Comparison of ENCODE assay signal across 23 cellular contexts in the genomic region with DNA sequence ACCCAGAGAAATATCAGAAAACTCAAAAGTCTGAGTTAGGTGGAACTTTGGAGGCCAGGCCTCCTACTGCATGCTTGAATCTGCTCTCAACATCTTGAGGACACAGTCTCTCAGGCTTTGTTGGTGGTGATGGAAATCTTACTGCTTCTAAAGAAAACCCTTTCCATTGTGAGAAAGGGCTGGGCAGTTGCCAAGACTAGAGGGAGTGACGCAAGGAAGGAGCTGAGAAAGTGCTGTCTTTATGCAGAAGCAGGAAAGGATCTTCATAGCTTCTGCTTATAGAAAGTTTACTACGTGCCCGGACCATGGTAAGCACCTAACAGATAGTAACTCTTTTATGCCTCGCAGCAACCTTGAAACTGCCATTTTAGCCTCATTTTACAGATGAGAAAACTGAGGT. TPM values are rescaled to one million over a fixed set of nuclear protein-coding genes. Genes with fewer than 3 reads are reported as not detected.
"Had no signal": no experiment of that assay in that cellular context is flagged by ENCODE, and none has a peak within 500 bp of the region (broad histone marks: within the 10 kb centered on the region; RNA-seq: fewer than 3 reads in every experiment).

No MANE protein-coding gene starts in this region.

- H3K36me3 ChIP-seq: heart left ventricle, left ventricle myocardium inferior, neutrophil, sigmoid colon, stomach, upper lobe of right lung had no signal

- H3K4me3 ChIP-seq: dorsolateral prefrontal cortex, heart left ventricle, left ventricle myocardium inferior, mucosa of descending colon, sigmoid colon, stomach, testis, upper lobe of right lung had no signal

- H3K9me3 ChIP-seq: mucosa of descending colon, neutrophil, testis, upper lobe of right lung had no signal

- H3K4me1 Mint-ChIP-seq: activated naive CD8-positive, alpha-beta T cell treated with anti-CD3 and anti-CD28 coated beads for 36 hours; activated T-helper 17 cell treated with anti-CD3 and anti-CD28 coated beads, Interleukin-2, amount 50 U/mL, for 72 hours; stimulated activated effector memory CD8-positive, alpha-beta T cell treated with anti-CD3 and anti-CD28 coated beads, Interleukin-12 subunit alpha, Interleukin-12 subunit beta, amount 100 ng/mL, for 72 hours had no signal

- H3K36me3 Mint-ChIP-seq: activated naive CD8-positive, alpha-beta T cell treated with anti-CD3 and anti-CD28 coated beads for 36 hours; stimulated activated effector memory CD8-positive, alpha-beta T cell treated with anti-CD3 and anti-CD28 coated beads, Interleukin-12 subunit alpha, Interleukin-12 subunit beta, amount 100 ng/mL, for 72 hours had no signal

- H3K4me3 Mint-ChIP-seq: activated CD4-positive, alpha-beta T cell treated with anti-CD3 and anti-CD28 coated beads for 36 hours; activated naive CD8-positive, alpha-beta T cell treated with anti-CD3 and anti-CD28 coated beads for 36 hours; activated T-helper 17 cell treated with anti-CD3 and anti-CD28 coated beads, Interleukin-2, amount 50 U/mL, for 72 hours; endodermal cell; naive thymus-derived CD8-positive, alpha-beta T cell; stimulated activated effector memory CD8-positive, alpha-beta T cell treated with anti-CD3 and anti-CD28 coated beads, Interleukin-12 subunit alpha, Interleukin-12 subunit beta, amount 100 ng/mL, for 72 hours; WTC11 had no signal

- H3K27ac Mint-ChIP-seq: activated CD4-positive, alpha-beta T cell treated with anti-CD3 and anti-CD28 coated beads for 36 hours; activated naive CD8-positive, alpha-beta T cell treated with anti-CD3 and anti-CD28 coated beads for 36 hours; activated T-helper 17 cell treated with anti-CD3 and anti-CD28 coated beads, Interleukin-2, amount 50 U/mL, for 72 hours; endodermal cell; naive thymus-derived CD8-positive, alpha-beta T cell; stimulated activated effector memory CD8-positive, alpha-beta T cell treated with anti-CD3 and anti-CD28 coated beads, Interleukin-12 subunit alpha, Interleukin-12 subunit beta, amount 100 ng/mL, for 72 hours; WTC11 had no signal

- ATAC-seq: activated CD4-positive, alpha-beta T cell treated with anti-CD3 and anti-CD28 coated beads for 36 hours; activated T-helper 17 cell treated with anti-CD3 and anti-CD28 coated beads, Interleukin-2, amount 50 U/mL, for 72 hours; heart left ventricle; mucosa of descending colon; naive thymus-derived CD8-positive, alpha-beta T cell; stimulated activated effector memory CD8-positive, alpha-beta T cell treated with anti-CD3 and anti-CD28 coated beads, Interleukin-12 subunit alpha, Interleukin-12 subunit beta, amount 100 ng/mL, for 72 hours; upper lobe of right lung; WTC11 had no signal

- H3K27me3 ChIP-seq: testis had no signal

- DNase-seq: activated CD4-positive, alpha-beta T cell treated with anti-CD3 and anti-CD28 coated beads for 36 hours; activated CD4-positive, alpha-beta T cell treated with anti-CD3 and anti-CD28 coated beads, Interleukin-2, amount 50 U/mL, for 48 hours; activated naive CD4-positive, alpha-beta T cell; activated naive CD8-positive, alpha-beta T cell treated with anti-CD3 and anti-CD28 coated beads for 36 hours; amniotic stem cell; endodermal cell; foreskin melanocyte; heart left ventricle; kidney glomerular epithelial cell; left ventricle myocardium inferior; mucosa of descending colon; naive thymus-derived CD8-positive, alpha-beta T cell; sigmoid colon; stimulated activated CD4-positive, alpha-beta T cell treated with anti-CD3 and anti-CD28 coated beads, Interleukin-4, amount 100 ng/mL, for 24 hours; stomach; testis; upper lobe of right lung had no signal

- H3K27ac ChIP-seq: dorsolateral prefrontal cortex, epithelial cell of prostate, heart left ventricle, left ventricle myocardium inferior, neutrophil, sigmoid colon, stomach, testis, upper lobe of right lung had no signal

- H3K9me3 Mint-ChIP-seq: activated naive CD8-positive, alpha-beta T cell treated with anti-CD3 and anti-CD28 coated beads for 36 hours had no signal

RNA-seq across cellular contexts. Expression of a gene that starts 2.4 kb away (rescaled TPM):
- total RNA-seq: activated CD4-positive, alpha-beta T cell treated with anti-CD3 and anti-CD28 coated beads for 36 hours; activated naive CD8-positive, alpha-beta T cell treated with anti-CD3 and anti-CD28 coated beads for 36 hours; activated T-helper 17 cell treated with anti-CD3 and anti-CD28 coated beads, Interleukin-2, amount 50 U/mL, for 72 hours; naive thymus-derived CD8-positive, alpha-beta T cell had no signal
- polyA plus RNA-seq: naive thymus-derived CD8-positive, alpha-beta T cell had no signal
